In the genomic region with DNA sequence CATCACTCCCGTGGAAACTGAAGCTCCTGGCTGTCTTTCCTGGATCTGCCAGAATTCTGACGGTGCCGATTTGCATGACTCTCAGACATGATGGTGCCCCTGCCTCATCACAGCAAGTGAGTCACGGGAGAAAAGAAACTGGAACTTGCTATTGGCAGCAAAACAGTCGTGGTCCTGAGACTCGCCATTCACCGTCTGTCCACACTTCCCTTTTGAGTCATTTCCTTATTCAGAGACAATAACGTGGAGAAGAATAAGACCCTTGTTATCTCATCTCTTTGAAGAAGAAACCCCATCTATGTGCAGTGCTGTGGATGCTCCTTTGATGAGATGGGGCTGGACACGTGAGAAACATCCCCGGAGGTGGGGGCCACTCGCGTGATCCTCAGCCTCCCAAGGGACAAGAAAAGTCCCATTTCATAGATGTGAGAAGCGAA, we compare ENCODE assay signal across 9 cellular contexts. TPM values are rescaled to one million over a fixed set of nuclear protein-coding genes. Genes with fewer than 3 reads are reported as not detected.
DNase-seq lines count a peak whose midpoint lies in the region; ATAC-seq, FAIRE-seq and TF ChIP-seq lines count a peak whose summit lies in the region.
"Had no signal": no experiment of that assay in that cellular context is flagged by ENCODE, and none has a peak within 500 bp of the region (broad histone marks: within the 10 kb centered on the region; RNA-seq: fewer than 3 reads in every experiment).

No MANE protein-coding gene starts in this region.

- H2BK120ac ChIP-seq in IMR-90 (ENCODE audit: low read depth, low read length): no peak overlapping the region

- no peak for TF ChIP-seq POLR2A in GM12891 (IDR thresholded peaks at IDR 0.05; ENCODE audit: low read depth, low read length)
- no peak for TF ChIP-seq POLR2A in IMR-90 (IDR thresholded peaks at IDR 0.05; ENCODE audit: low read depth, low read length)
- no peak for TF ChIP-seq POLR2A in uterus (IDR thresholded peaks at IDR 0.05)

- DNase-seq in GM12891 (ENCODE audit: insufficient read length, low spot score): no peak
- peak; percentile 5 for DNase-seq in IMR-90
- DNase-seq in dermis blood vessel endothelial cell: peak; percentile 69
- DNase-seq in urothelium cell line (ENCODE audit: low spot score): peak; percentile 62
- DNase-seq in NCI-H1092 treated with DMSO at 0.1 percent for 48 hours (lab: John Stamatoyannopoulos, UW): no peak
- DNase-seq in stimulated activated CD4-positive, alpha-beta T cell treated with anti-CD3 and anti-CD28 coated beads, Interleukin-2, amount 100 ng/mL, for 24 hours: no peak
- no peak for DNase-seq in uterus

- no peak overlapping the region for H2BK5ac ChIP-seq in IMR-90 (ENCODE audit: low read depth, low read length, poor library complexity, severe bottlenecking)

- H3K9me1 ChIP-seq in IMR-90 (ENCODE audit: insufficient read depth, low read length): no peaks in the 10 kb centered on the region

- H3K4me3 ChIP-seq in IMR-90 (ENCODE audit: insufficient read depth, low read depth, low read length) (no peak overlapping the region), uterus (no peak overlapping the region)

- H3K23ac ChIP-seq in IMR-90 (ENCODE audit: low read depth, low read length): no peak overlapping the region

- POLR2A ChIA-PET in IMR-90 (lab: Charles Lee; ENCODE audit: unreplicated experiment): no interaction called here

- no peak overlapping the region for H4K8ac ChIP-seq in IMR-90 (ENCODE audit: low read depth in 2 of 2, low read length in 2 of 2)

- H3K56ac ChIP-seq in IMR-90 (ENCODE audit: extremely low read depth, insufficient read depth, low read length): no peak overlapping the region

- in situ Hi-C loops in IMR-90 (cut with MboI; ENCODE audit: low sequenced_read_pairs): no loop called here

- H2BK20ac ChIP-seq in IMR-90 (ENCODE audit: low read depth, low read length): no peak overlapping the region

- CTCF ChIA-PET in IMR-90 (lab: Yijun Ruan, JAX): no interaction called here

- no peak overlapping the region for H2AFZ ChIP-seq in IMR-90 (replicated peaks; ENCODE audit: low read length, poor library complexity)

- H3K4me1 ChIP-seq in IMR-90 (ENCODE audit: control insufficient read depth, insufficient read depth, low read length): no peaks in the 10 kb centered on the region
- no peaks in the 10 kb centered on the region for H3K4me1 ChIP-seq in uterus

- no peak overlapping the region for H3K18ac ChIP-seq in IMR-90 (ENCODE audit: low read depth, low read length)

- H3K79me1 ChIP-seq in IMR-90 (ENCODE audit: low read depth in 1 of 2, low read length in 2 of 2): no peaks in the 10 kb centered on the region

- H3K27me3 ChIP-seq in IMR-90 (ENCODE audit: control insufficient read depth, insufficient read depth, low read length) (no peaks in the 10 kb centered on the region), uterus (no peaks in the 10 kb centered on the region)

- H4K91ac ChIP-seq in IMR-90 (ENCODE audit: insufficient read depth, low read depth, low read length): no peak overlapping the region

- H3K4ac ChIP-seq in IMR-90 (ENCODE audit: low read depth, low read length): no peak overlapping the region

- H3K9ac ChIP-seq in IMR-90 (ENCODE audit: low read depth, low read length): no peak overlapping the region

- H3K9me3 ChIP-seq in IMR-90 (ENCODE audit: control insufficient read depth, insufficient read depth, low read length): peaks cover 18% of the 10 kb centered on the region
- H3K9me3 ChIP-seq in uterus: no peaks in the 10 kb centered on the region

- H3K4me2 ChIP-seq in IMR-90 (ENCODE audit: low read depth, low read length): no peak overlapping the region

- intact Hi-C loops in IMR-90 (cut with micrococcal nuclease): no loop called here
- intact Hi-C loops in uterus (cut with DNase I; ENCODE audit: low total_unique reads): no loop called here

- no TSS peak for BruUV-seq in IMR-90 (replicated peaks; lab: Mats Ljungman, UMichigan)

- H3K14ac ChIP-seq in IMR-90 (replicated peaks; ENCODE audit: low read depth, low read length): no peak overlapping the region

- H4K20me1 ChIP-seq in IMR-90 (ENCODE audit: insufficient read depth, low read length): no peaks in the 10 kb centered on the region

- TF ChIP-seq RAD21 in IMR-90 (IDR thresholded peaks at IDR 0.05; ENCODE audit: low read length): no peak

- H3K27ac ChIP-seq in IMR-90 (ENCODE audit: insufficient read depth, low read length): no peak overlapping the region
- no peak overlapping the region for H3K27ac ChIP-seq in uterus

- TF ChIP-seq CTCF in IMR-90 (conservative IDR thresholded peaks at IDR 0.05; ENCODE audit: low read depth, low read length): no peak
- no peak for TF ChIP-seq CTCF in uterus (IDR thresholded peaks at IDR 0.05)

- peak; percentile 38 for ATAC-seq in GM21367 (IDR thresholded peaks at IDR 0.05; ENCODE audit: unreplicated experiment)
- ATAC-seq in IMR-90 (ENCODE audit: low read depth): no peak

- H4K5ac ChIP-seq in IMR-90 (ENCODE audit: low read depth, low read length): no peak overlapping the region

- no peak overlapping the region for H2BK15ac ChIP-seq in IMR-90 (ENCODE audit: low read depth, low read length)

- FAIRE-seq in GM12891 (lab: Jason Lieb, UNC) (peak; percentile 69), urothelium cell line (lab: Jason Lieb, UNC) (no peak)

- no peak overlapping the region for H2AK5ac ChIP-seq in IMR-90 (ENCODE audit: low read depth, low read length)

- dilution Hi-C loops in IMR-90 (cut with HindIII; ENCODE audit: low sequenced_read_pairs, unreplicated experiment): no loop called here

- H3K36me3 ChIP-seq in IMR-90 (ENCODE audit: control insufficient read depth, insufficient read depth, low read length) (no peaks in the 10 kb centered on the region), uterus (no peaks in the 10 kb centered on the region)

- no peak overlapping the region for H2AK9ac ChIP-seq in IMR-90 (replicated peaks; ENCODE audit: low read depth, low read length, poor library complexity)

- no CpG with 5 or more reads among the region's 13 CpGs for WGBS in IMR-90 (ENCODE audit: extremely low coverage in 2 of 2, insufficient read length in 1 of 2), 2 experiments

TF ChIP-seq in GM12891, 5 proteins besides CTCF, POLR2A, EP300 and RAD21:
- TF ChIP-seq PAX5 (IDR thresholded peaks at IDR 0.05; ENCODE audit: insufficient read depth, low read length, severe bottlenecking) (no peak), SPI1 (IDR thresholded peaks at IDR 0.05; ENCODE audit: low read depth, low read length) (peak; percentile 76)

TF ChIP-seq in IMR-90, 13 proteins besides CTCF, POLR2A, EP300 and RAD21:
- TF ChIP-seq, protein P1, sequence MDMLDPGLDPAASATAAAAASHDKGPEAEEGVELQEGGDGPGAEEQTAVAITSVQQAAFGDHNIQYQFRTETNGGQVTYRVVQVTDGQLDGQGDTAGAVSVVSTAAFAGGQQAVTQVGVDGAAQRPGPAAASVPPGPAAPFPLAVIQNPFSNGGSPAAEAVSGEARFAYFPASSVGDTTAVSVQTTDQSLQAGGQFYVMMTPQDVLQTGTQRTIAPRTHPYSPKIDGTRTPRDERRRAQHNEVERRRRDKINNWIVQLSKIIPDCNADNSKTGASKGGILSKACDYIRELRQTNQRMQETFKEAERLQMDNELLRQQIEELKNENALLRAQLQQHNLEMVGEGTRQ (IDR thresholded peaks at IDR 0.05; ENCODE audit: low read depth, low read length): no peak
- TF ChIP-seq MAZ (IDR thresholded peaks at IDR 0.05; ENCODE audit: borderline replicate concordance, low read depth, low read length): no peak
- TF ChIP-seq RCOR1 (IDR thresholded peaks at IDR 0.05; ENCODE audit: insufficient replicate concordance, low read length): no peak

RNA-seq across cellular contexts. Expression of a gene that starts 4.2 kb away (rescaled TPM):
- 0.04 TPM for polyA plus RNA-seq in GM12891 (2012; ENCODE audit: low read depth, missing spikeins)
- total RNA-seq in IMR-90 (2012; rRNA removed) (not detected in 2 replicates), dermis blood vessel endothelial cell (not detected in 2 replicates), uterus (not detected)
- polyA plus RNA-seq in IMR-90 (2012; rRNA removed): not detected in 2 replicates
- not detected in 2 replicates for polyA plus RNA-seq in IMR-90 (2012; cell fraction: cytosol; rRNA removed)
- polyA plus RNA-seq in IMR-90 (2012; cell fraction: nucleus; rRNA removed; ENCODE audit: low replicate concordance): not detected in 2 replicates
- total RNA-seq: epithelial cell of proximal tubule had no signal

RNA-seq across cellular contexts. Expression of a gene that starts 30.6 kb away (rescaled TPM):
- polyA plus RNA-seq in GM12891 (2012; ENCODE audit: low read depth, missing spikeins): 2.6 TPM
- total RNA-seq in IMR-90 (2012; rRNA removed) (not detected in 2 replicates), dermis blood vessel endothelial cell (not detected in 2 replicates), uterus (not detected)
- polyA plus RNA-seq in IMR-90 (2012; rRNA removed): not detected in 2 replicates
- polyA plus RNA-seq in IMR-90 (2012; cell fraction: cytosol; rRNA removed): not detected in 2 replicates
- polyA plus RNA-seq in IMR-90 (2012; cell fraction: nucleus; rRNA removed; ENCODE audit: low replicate concordance): not detected in 2 replicates
- total RNA-seq: epithelial cell of proximal tubule had no signal

Comparison
In these comparisons a context has a peak if more than half of its experiments do, and no peak if none do; other contexts are left out.
1. DNase-seq: peak in IMR-90 (single experiment), dermis blood vessel endothelial cell (single experiment) and urothelium cell line (single experiment); none in GM12891 (single experiment), NCI-H1092 treated with DMSO at 0.1 percent for 48 hours (single experiment), stimulated activated CD4-positive, alpha-beta T cell treated with anti-CD3 and anti-CD28 coated beads, Interleukin-2, amount 100 ng/mL, for 24 hours (0 of 2) and uterus (0 of 2).